In the genomic region with DNA sequence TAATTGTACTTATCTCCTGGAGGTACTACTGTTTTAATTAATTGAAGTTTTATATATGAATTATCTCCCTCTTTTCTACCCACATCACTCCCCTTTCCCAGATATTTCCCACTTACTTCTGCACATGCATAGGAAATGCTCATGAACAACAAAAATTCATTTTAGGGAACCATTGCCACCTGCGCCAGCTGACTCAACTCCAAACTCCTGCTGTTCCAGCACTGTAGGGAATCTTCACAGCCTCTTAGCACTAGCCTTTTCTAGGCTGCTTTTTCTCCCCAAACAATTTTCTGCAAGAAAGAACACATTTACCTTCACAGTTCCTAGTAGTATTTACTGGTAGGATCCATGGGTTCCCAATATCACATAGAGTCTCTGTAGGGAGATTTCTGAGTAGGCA, we compare ENCODE assay signal across 28 cellular contexts.
"Had no signal": no experiment of that assay in that cellular context is flagged by ENCODE, and none has a peak within 500 bp of the region (broad histone marks: within the 10 kb centered on the region; RNA-seq: fewer than 3 reads in every experiment).

No MANE protein-coding gene starts in this region.

- H3K4me3 ChIP-seq: dorsolateral prefrontal cortex, gastrocnemius medialis, heart left ventricle, hepatocyte, left lung, prostate gland, right atrium auricular region, smooth muscle cell, thyroid gland, vagina had no signal

- H3K9ac ChIP-seq: parathyroid adenoma had no signal

- H3K4me1 ChIP-seq: gastrocnemius medialis, heart left ventricle, left lung, parathyroid adenoma, prostate gland, right atrium auricular region, thyroid gland, vagina had no signal

- H3K36me3 ChIP-seq: gastrocnemius medialis, heart left ventricle, left lung, neutrophil, prostate gland, right atrium auricular region, thyroid gland, vagina had no signal

- H3K79me2 ChIP-seq: hepatocyte, parathyroid adenoma had no signal

- H3K27me3 ChIP-seq: dorsolateral prefrontal cortex, gastrocnemius medialis, heart left ventricle, hepatocyte, left lung, neutrophil, right atrium auricular region, thyroid gland, vagina had no signal

- H3K36me3 Mint-ChIP-seq: natural killer cell had no signal

- H3K9me3 Mint-ChIP-seq: stimulated activated naive CD8-positive, alpha-beta T cell treated with anti-CD3 and anti-CD28 coated beads, Interleukin-15, amount 100 ng/mL, for 72 hours had no signal

- H3K27me3 Mint-ChIP-seq: stimulated activated naive CD8-positive, alpha-beta T cell treated with anti-CD3 and anti-CD28 coated beads, Interleukin-15, amount 100 ng/mL, for 72 hours had no signal

- H3K27ac ChIP-seq: epithelial cell of prostate, gastrocnemius medialis, heart left ventricle, hepatocyte, left lung, neutrophil, parathyroid adenoma, prostate gland, right atrium auricular region, thyroid gland, vagina had no signal

- DNase-seq: effector CD4-positive, alpha-beta T cell; gastrocnemius medialis; heart left ventricle; left cardiac atrium; left lung; natural killer cell; stimulated activated CD4-positive, alpha-beta T cell treated with anti-CD3 and anti-CD28 coated beads, Interleukin-12 subunit alpha, Interleukin-12 subunit beta, amount 100 ng/mL, for 4 hours; stimulated activated CD4-positive, alpha-beta T cell treated with anti-CD3 and anti-CD28 coated beads, Interleukin-1b, Interleukin-23, amount 100 ng/mL, for 48 hours; stimulated activated CD4-positive, alpha-beta T cell treated with anti-CD3 and anti-CD28 coated beads, Interleukin-4, amount 100 ng/mL, for 1 hour; stimulated activated CD8-positive, alpha-beta memory T cell treated with anti-CD3 and anti-CD28 coated beads, Interleukin-4, amount 100 ng/mL, for 48 hours; stimulated activated naive CD4-positive, alpha-beta T cell; stimulated activated naive CD8-positive, alpha-beta T cell treated with anti-CD3 and anti-CD28 coated beads, Interleukin-15, amount 100 ng/mL, for 72 hours; thyroid gland; trophoblast cell had no signal

- H2AFZ ChIP-seq: hepatocyte, parathyroid adenoma had no signal

- H3K4me3 Mint-ChIP-seq: natural killer cell; neural crest cell; stimulated activated naive CD8-positive, alpha-beta T cell treated with anti-CD3 and anti-CD28 coated beads, Interleukin-15, amount 100 ng/mL, for 72 hours had no signal

- ATAC-seq: esophagus mucosa; gastrocnemius medialis; heart left ventricle; left cardiac atrium; left lung; natural killer cell; sciatic nerve; stimulated activated naive CD8-positive, alpha-beta T cell treated with anti-CD3 and anti-CD28 coated beads, Interleukin-15, amount 100 ng/mL, for 72 hours had no signal

- H3K9me3 ChIP-seq: gastrocnemius medialis, heart left ventricle, left lung, neutrophil, prostate gland, right atrium auricular region, thyroid gland, vagina had no signal

- H3K4me1 Mint-ChIP-seq: natural killer cell; neural crest cell; stimulated activated naive CD8-positive, alpha-beta T cell treated with anti-CD3 and anti-CD28 coated beads, Interleukin-15, amount 100 ng/mL, for 72 hours had no signal

- H3K4me2 ChIP-seq: hepatocyte, smooth muscle cell had no signal

- FAIRE-seq: colon, islet of Langerhans had no signal

- H3K27ac Mint-ChIP-seq: natural killer cell; stimulated activated naive CD8-positive, alpha-beta T cell treated with anti-CD3 and anti-CD28 coated beads, Interleukin-15, amount 100 ng/mL, for 72 hours had no signal
